Comparison of ENCODE assay signal across 10 cellular contexts in genomic region chr17:77461277-77462057, GRCh38.
DNase-seq lines count a peak whose midpoint lies in the region; ATAC-seq, FAIRE-seq and TF ChIP-seq lines count a peak whose summit lies in the region.
"Had no signal": no experiment of that assay in that cellular context is flagged by ENCODE, and none has a peak within 500 bp of the region (broad histone marks: within the 10 kb centered on the region; RNA-seq: fewer than 3 reads in every experiment).

No MANE protein-coding gene starts in this region.

- CTCF ChIA-PET in CD4-positive, alpha-beta T cell (lab: Charles Lee), result interaction anchor here (2.0 kb wide), 1 partner anchor 20 kb away, joined by 7 read pairs; no protein-coding TSS in a partner anchor

- intact Hi-C loops in CD4-positive, alpha-beta T cell (cut with DNase I, micrococcal nuclease), result loop anchor here in 1 of 2 experiments (1.0 to 2.0 kb wide), 2 partner anchors 8 to 15 kb away; no protein-coding TSS in a partner anchor
- intact Hi-C loops in colonic mucosa (cut with DNase I), result no loop called here

- no peak; the same call in 1 of the 2 replicates for TF ChIP-seq POLR2A in GM12892 (IDR thresholded peaks at IDR 0.05; ENCODE audit: low read depth, low read length)

- peaks cover 84% of the 10 kb centered on the region for H3K4me1 Mint-ChIP-seq in CD4-positive, alpha-beta T cell (ENCODE audit: low read depth)
- peaks cover 67% of the 10 kb centered on the region for H3K4me1 Mint-ChIP-seq in neural crest cell

- H3K36me3 Mint-ChIP-seq in CD4-positive, alpha-beta T cell (ENCODE audit: low read depth), result peaks cover 60% of the 10 kb centered on the region
- H3K36me3 Mint-ChIP-seq in neural crest cell (ENCODE audit: low read depth), result peaks cover 5% of the 10 kb centered on the region

- H3K4me2 ChIP-seq in Karpas-422 (ENCODE audit: low read depth, low read length, poor library complexity, severe bottlenecking), result peak overlapping the region; percentile 48

- peaks cover 8% of the 10 kb centered on the region; the same call in 1 of the 2 replicates for H3K36me3 ChIP-seq in Karpas-422 (ENCODE audit: insufficient read depth, low read length)
- no peaks in the 10 kb centered on the region for H3K36me3 ChIP-seq in colonic mucosa

- H3K9me2 ChIP-seq in Karpas-422 (replicated peaks; ENCODE audit: insufficient read depth, low read length), result no peaks in the 10 kb centered on the region

- no peak for ATAC-seq in CD4-positive, alpha-beta T cell (ENCODE audit: poor library complexity)
- ATAC-seq in HG02798 (IDR thresholded peaks at IDR 0.05; ENCODE audit: poor library complexity, unreplicated experiment), result no peak

- H3K4me3 ChIP-seq in Karpas-422 (ENCODE audit: low read length) (peak overlapping the region; percentile 1; the same call in 1 of the 2 replicates), colonic mucosa (no peak overlapping the region)
- H3K4me3 ChIP-seq: MG63 had no signal

- no peaks in the 10 kb centered on the region for H3K27me3 Mint-ChIP-seq in CD4-positive, alpha-beta T cell
- peaks cover 4% of the 10 kb centered on the region for H3K27me3 Mint-ChIP-seq in neural crest cell (ENCODE audit: low read depth)

- H3K27ac ChIP-seq in CD4-positive, alpha-beta T cell (ENCODE audit: low read depth, low read length), result peak overlapping the region; percentile 90
- H3K27ac ChIP-seq in Karpas-422 (ENCODE audit: low read length) (peak overlapping the region; percentile 97), colonic mucosa (peak overlapping the region; percentile 61)

- peak overlapping the region; percentile 93 for H3K27ac Mint-ChIP-seq in CD4-positive, alpha-beta T cell
- peak overlapping the region; percentile 92 for H3K27ac Mint-ChIP-seq in neural crest cell (ENCODE audit: unreplicated experiment)

- H3K4me3 Mint-ChIP-seq in CD4-positive, alpha-beta T cell, result peak overlapping the region; percentile 84
- peak overlapping the region; percentile 76 for H3K4me3 Mint-ChIP-seq in neural crest cell

- no peak for TF ChIP-seq CTCF in CD4-positive, alpha-beta T cell (IDR thresholded peaks at IDR 0.05)
- TF ChIP-seq CTCF in colonic mucosa (IDR thresholded peaks at IDR 0.05), result no peak
- no peak for TF ChIP-seq CTCF in neural crest cell (conservative IDR thresholded peaks at IDR 0.05)
- TF ChIP-seq CTCF in GM13977 (IDR thresholded peaks at IDR 0.05; ENCODE audit: extremely low read depth, insufficient read depth, missing control alignments), result no peak

- no peaks in the 10 kb centered on the region for H3K27me3 ChIP-seq in CD4-positive, alpha-beta T cell (ENCODE audit: control insufficient read depth, insufficient read depth, low read length)
- no peaks in the 10 kb centered on the region for H3K27me3 ChIP-seq in Karpas-422 (ENCODE audit: low read length)
- no peaks in the 10 kb centered on the region for H3K27me3 ChIP-seq in colonic mucosa
- H3K27me3 ChIP-seq: MG63 had no signal

- H4K20me1 ChIP-seq in Karpas-422 (ENCODE audit: insufficient read depth, low read depth, low read length), result no peaks in the 10 kb centered on the region; the same call in 1 of the 2 replicates

- no peak for DNase-seq in CD4-positive, alpha-beta T cell
- DNase-seq in Karpas-422 (peak; percentile 46), colonic mucosa (no peak), neural crest cell (ENCODE audit: low read depth, low spot score) (no peak), H4 (ENCODE audit: low spot score) (no peak), GM13977 (ENCODE audit: low spot score) (no peak), GM12892 (ENCODE audit: insufficient read length) (no peak)
- DNase-seq: MG63, midbrain had no signal

- no peaks in the 10 kb centered on the region for H3K9me3 ChIP-seq in CD4-positive, alpha-beta T cell (ENCODE audit: control insufficient read depth, low read length)
- H3K9me3 ChIP-seq in Karpas-422 (ENCODE audit: low read length) (no peaks in the 10 kb centered on the region), colonic mucosa (no peaks in the 10 kb centered on the region)
- H3K9me3 ChIP-seq: MG63 had no signal

- no peaks in the 10 kb centered on the region for H3K9me3 Mint-ChIP-seq in CD4-positive, alpha-beta T cell
- no peaks in the 10 kb centered on the region for H3K9me3 Mint-ChIP-seq in neural crest cell

- POLR2A ChIA-PET in CD4-positive, alpha-beta T cell (lab: Charles Lee), result interaction anchor here (1.0 to 11.9 kb wide), 8 partner anchors 12 to 497 kb away, joined by 3 to 681 read pairs (median 20); partner anchors contain the start of gene TNRC6C

- no peak overlapping the region for H2AFZ ChIP-seq in Karpas-422 (ENCODE audit: low read length)

- no peak for FAIRE-seq in GM12892 (lab: Jason Lieb, UNC)

- H3K9ac ChIP-seq in Karpas-422 (ENCODE audit: low read length) (peak overlapping the region; percentile 51), colonic mucosa (ENCODE audit: low read depth in 2 of 2, low read length in 2 of 2) (peak overlapping the region in 1 of 2 donors; percentile 34)

- peaks cover 91% of the 10 kb centered on the region for H3K4me1 ChIP-seq in Karpas-422 (ENCODE audit: low read length)
- H3K4me1 ChIP-seq in colonic mucosa, result peaks cover 27% of the 10 kb centered on the region

- H3K79me2 ChIP-seq in Karpas-422 (ENCODE audit: low read length), result peaks cover 88% of the 10 kb centered on the region

- in situ Hi-C loops in GM13977 (cut with MboI; ENCODE audit: low pct_unique_long_range_greater_than_20kb, low sequenced_read_pairs, unreplicated experiment), result no loop called here
